In genomic region chr2:42903821-42904575, GRCh38 we compare ENCODE assay signal across 13 cellular contexts.
DNase-seq lines count a peak whose midpoint lies in the region; ATAC-seq, FAIRE-seq and TF ChIP-seq lines count a peak whose summit lies in the region.
"Had no signal": no experiment of that assay in that cellular context is flagged by ENCODE, and none has a peak within 500 bp of the region (broad histone marks: within the 10 kb centered on the region; RNA-seq: fewer than 3 reads in every experiment).

No MANE protein-coding gene starts in this region.

- intact Hi-C loops in HepG2 (cut with micrococcal nuclease; ENCODE audit: unreplicated experiment) (no loop called here), right lobe of liver (cut with DNase I) (no loop called here), left ventricle myocardium inferior (cut with micrococcal nuclease) (no loop called here)

- no peak for TF ChIP-seq RAD21 in HepG2 (CRISPR knock-in tag; IDR thresholded peaks at IDR 0.05)

- no peak for TF ChIP-seq EP300 in HepG2 (IDR thresholded peaks at IDR 0.05; ENCODE audit: low read depth in 2 of 2, low read length in 2 of 2)
- TF ChIP-seq EP300 in HepG2 (CRISPR knock-in tag; IDR thresholded peaks at IDR 0.05; ENCODE audit: borderline replicate concordance) = no peak

- no peaks in the 10 kb centered on the region for H4K20me1 ChIP-seq in HepG2 (ENCODE audit: insufficient read depth, low read length)

- no peak for TF ChIP-seq POLR2A in HepG2 (IDR thresholded peaks at IDR 0.05; ENCODE audit: insufficient read depth in 1 of 2, low read depth in 2 of 2, low read length in 2 of 2)
- no peak for TF ChIP-seq POLR2A in right lobe of liver (IDR thresholded peaks at IDR 0.05)

- H3K4me2 ChIP-seq in HepG2 (ENCODE audit: low read depth, low read length) = peak overlapping the region; percentile 26; the same call in 1 of the 2 replicates

- no peak overlapping the region for H3K27ac Mint-ChIP-seq in T-helper 17 cell
- no peak overlapping the region for H3K27ac Mint-ChIP-seq in stimulated activated memory B cell treated with anti-CD40 and anti-IgM and Interleukin-4, amounts not matched to agents 10 μg/mL and 1 μg/mL and 100 μg/mL, for 72 hours
- H3K27ac Mint-ChIP-seq: endodermal cell had no signal

- H3K79me2 ChIP-seq in HepG2 (ENCODE audit: insufficient read depth, low read length) = no peaks in the 10 kb centered on the region

- in situ Hi-C loops in HepG2 (cut with HindIII; ENCODE audit: extremely low pct_ligation_motif_present, low pct_unique_long_range_greater_than_20kb) = no loop called here

- H3K4me3 Mint-ChIP-seq in T-helper 17 cell = no peak overlapping the region
- H3K4me3 Mint-ChIP-seq in stimulated activated memory B cell treated with anti-CD40 and anti-IgM and Interleukin-4, amounts not matched to agents 10 μg/mL and 1 μg/mL and 100 μg/mL, for 72 hours = no peak overlapping the region
- H3K4me3 Mint-ChIP-seq: endodermal cell had no signal

- H3K4me1 ChIP-seq in HepG2 (ENCODE audit: insufficient read depth, low read length) = peaks cover 41% of the 10 kb centered on the region
- no peaks in the 10 kb centered on the region for H3K4me1 ChIP-seq in right lobe of liver
- H3K4me1 ChIP-seq in left ventricle myocardium inferior = peaks cover 76% of the 10 kb centered on the region

- peaks cover 9% of the 10 kb centered on the region for H3K4me1 Mint-ChIP-seq in T-helper 17 cell
- peaks cover 14% of the 10 kb centered on the region for H3K4me1 Mint-ChIP-seq in stimulated activated memory B cell treated with anti-CD40 and anti-IgM and Interleukin-4, amounts not matched to agents 10 μg/mL and 1 μg/mL and 100 μg/mL, for 72 hours

- H3K9me3 Mint-ChIP-seq in stimulated activated memory B cell treated with anti-CD40 and anti-IgM and Interleukin-4, amounts not matched to agents 10 μg/mL and 1 μg/mL and 100 μg/mL, for 72 hours = no peaks in the 10 kb centered on the region
- H3K9me3 Mint-ChIP-seq: endodermal cell had no signal

- CTCF ChIA-PET in HepG2 (lab: Yijun Ruan, JAX; ENCODE audit: low intra/inter-chr PET ratio, low total read pairs) = no interaction called here

- 25% methylated on average over 13 of the region's 16 CpGs for WGBS in HepG2 (ENCODE audit: low lambda C conversion rate)
- 81% methylated on average over 8 of the region's 16 CpGs for WGBS in right lobe of liver (ENCODE audit: insufficient coverage, low coverage, low lambda C conversion rate, missing lambda C conversion rate)

- DNase-seq in HepG2 (ENCODE audit: low spot score) = no peak
- no peak for DNase-seq in right lobe of liver
- DNase-seq in left ventricle myocardium inferior = no peak
- no peak for DNase-seq in T-helper 17 cell
- DNase-seq: EL, endodermal cell, mucosa of descending colon had no signal

- H3K4me3 ChIP-seq in HepG2 (replicated peaks in 1 of 3; ENCODE audit: insufficient read depth in 1 of 3, low read depth in 2 of 3, low read length in 3 of 3) (no peak overlapping the region), right lobe of liver (no peak overlapping the region), left ventricle myocardium inferior (no peak overlapping the region)
- H3K4me3 ChIP-seq: mucosa of descending colon had no signal

- no TSS peak for BruUV-seq in HepG2 (replicated peaks; lab: Mats Ljungman, UMichigan)

- H3K9me3 ChIP-seq in HepG2 (ENCODE audit: low read length) = no peaks in the 10 kb centered on the region
- no peaks in the 10 kb centered on the region for H3K9me3 ChIP-seq in right lobe of liver
- no peaks in the 10 kb centered on the region for H3K9me3 ChIP-seq in left ventricle myocardium inferior (replicated peaks)
- no peaks in the 10 kb centered on the region for H3K9me3 ChIP-seq in T-helper 17 cell (ENCODE audit: control insufficient read depth, low read length, poor library complexity, severe bottlenecking)
- H3K9me3 ChIP-seq: mucosa of descending colon had no signal

- POLR2A ChIA-PET in HepG2 (lab: Yijun Ruan, JAX) = no interaction called here

- peaks cover 5 to 65% of the 10 kb centered on the region in 2 experiments; a peak in 4 of 5 replicates for H3K27me3 ChIP-seq in HepG2 (ENCODE audit: control insufficient read depth in 1 of 2, insufficient read depth in 2 of 2, low read length in 2 of 2)
- H3K27me3 ChIP-seq in right lobe of liver = no peaks in the 10 kb centered on the region
- H3K27me3 ChIP-seq in left ventricle myocardium inferior (ENCODE audit: low read depth) = no peaks in the 10 kb centered on the region

- no peak overlapping the region for H3K9ac ChIP-seq in HepG2 (ENCODE audit: insufficient read depth, low read depth, low read length)

- H3K36me3 ChIP-seq in HepG2 (replicated peaks in 1 of 2; ENCODE audit: control insufficient read depth in 1 of 2, insufficient read depth in 2 of 2, low read length in 2 of 2) (no peaks in the 10 kb centered on the region), right lobe of liver (no peaks in the 10 kb centered on the region), left ventricle myocardium inferior (no peaks in the 10 kb centered on the region)

- FAIRE-seq in HepG2 (lab: Jason Lieb, UNC) = no peak

- no peak overlapping the region for H2AFZ ChIP-seq in HepG2 (ENCODE audit: low read length)

- TF ChIP-seq CTCF in HepG2 (CRISPR knock-in tag; IDR thresholded peaks at IDR 0.05) = no peak
- TF ChIP-seq CTCF in right lobe of liver (IDR thresholded peaks at IDR 0.05) = no peak
- no peak for TF ChIP-seq CTCF in left ventricle myocardium inferior (IDR thresholded peaks at IDR 0.05; ENCODE audit: borderline replicate concordance)

- H3K27me3 Mint-ChIP-seq in T-helper 17 cell = peaks cover 51% of the 10 kb centered on the region
- H3K27me3 Mint-ChIP-seq in stimulated activated memory B cell treated with anti-CD40 and anti-IgM and Interleukin-4, amounts not matched to agents 10 μg/mL and 1 μg/mL and 100 μg/mL, for 72 hours = peaks cover 49% of the 10 kb centered on the region

- H3K27ac ChIP-seq in HepG2 (ENCODE audit: extremely low read length, insufficient read depth, low read length) (no peak overlapping the region), right lobe of liver (no peak overlapping the region), left ventricle myocardium inferior (replicated peaks) (peak overlapping the region; percentile 88)
- H3K27ac ChIP-seq: HL-60, VCaP had no signal

- H3K36me3 Mint-ChIP-seq in T-helper 17 cell (ENCODE audit: low read depth) = peaks cover 3% of the 10 kb centered on the region
- no peaks in the 10 kb centered on the region for H3K36me3 Mint-ChIP-seq in stimulated activated memory B cell treated with anti-CD40 and anti-IgM and Interleukin-4, amounts not matched to agents 10 μg/mL and 1 μg/mL and 100 μg/mL, for 72 hours

- ATAC-seq in HepG2 = peak; percentile 14; the same call in 1 of the 3 replicates
- ATAC-seq in right lobe of liver = no peak
- no peak for ATAC-seq in T-helper 17 cell
- ATAC-seq in HG03039 (IDR thresholded peaks at IDR 0.05; ENCODE audit: unreplicated experiment) = no peak
- ATAC-seq in stimulated activated memory B cell treated with anti-CD40 and anti-IgM and Interleukin-4, amounts not matched to agents 10 μg/mL and 1 μg/mL and 100 μg/mL, for 72 hours = no peak
- ATAC-seq in HG03521 (IDR thresholded peaks at IDR 0.05; ENCODE audit: unreplicated experiment) = no peak
- ATAC-seq: mucosa of descending colon had no signal

TF ChIP-seq in HepG2, 621 proteins besides CTCF, POLR2A, EP300 and RAD21:
- TF ChIP-seq MXI1 (IDR thresholded peaks at IDR 0.05; ENCODE audit: borderline replicate concordance, low read depth, low read length) (no peak), ADNP (CRISPR knock-in tag; IDR thresholded peaks at IDR 0.05) (no peak), HMG20B (CRISPR knock-in tag; conservative IDR thresholded peaks at IDR 0.05) (no peak), TARDBP (CRISPR knock-in tag; IDR thresholded peaks at IDR 0.05) (no peak), ZFAT (CRISPR knock-in tag; conservative IDR thresholded peaks at IDR 0.05) (peak; percentile 92), PLRG1 (conservative IDR thresholded peaks at IDR 0.05) (no peak), ZNF225 (CRISPR knock-in tag; IDR thresholded peaks at IDR 0.05) (0 out of 2 replicates have a peak, but pooled peaks have one; percentile 11)

TF ChIP-seq in PFSK-1, 5 proteins besides CTCF, POLR2A, EP300 and RAD21:
- TF ChIP-seq, protein P1, sequence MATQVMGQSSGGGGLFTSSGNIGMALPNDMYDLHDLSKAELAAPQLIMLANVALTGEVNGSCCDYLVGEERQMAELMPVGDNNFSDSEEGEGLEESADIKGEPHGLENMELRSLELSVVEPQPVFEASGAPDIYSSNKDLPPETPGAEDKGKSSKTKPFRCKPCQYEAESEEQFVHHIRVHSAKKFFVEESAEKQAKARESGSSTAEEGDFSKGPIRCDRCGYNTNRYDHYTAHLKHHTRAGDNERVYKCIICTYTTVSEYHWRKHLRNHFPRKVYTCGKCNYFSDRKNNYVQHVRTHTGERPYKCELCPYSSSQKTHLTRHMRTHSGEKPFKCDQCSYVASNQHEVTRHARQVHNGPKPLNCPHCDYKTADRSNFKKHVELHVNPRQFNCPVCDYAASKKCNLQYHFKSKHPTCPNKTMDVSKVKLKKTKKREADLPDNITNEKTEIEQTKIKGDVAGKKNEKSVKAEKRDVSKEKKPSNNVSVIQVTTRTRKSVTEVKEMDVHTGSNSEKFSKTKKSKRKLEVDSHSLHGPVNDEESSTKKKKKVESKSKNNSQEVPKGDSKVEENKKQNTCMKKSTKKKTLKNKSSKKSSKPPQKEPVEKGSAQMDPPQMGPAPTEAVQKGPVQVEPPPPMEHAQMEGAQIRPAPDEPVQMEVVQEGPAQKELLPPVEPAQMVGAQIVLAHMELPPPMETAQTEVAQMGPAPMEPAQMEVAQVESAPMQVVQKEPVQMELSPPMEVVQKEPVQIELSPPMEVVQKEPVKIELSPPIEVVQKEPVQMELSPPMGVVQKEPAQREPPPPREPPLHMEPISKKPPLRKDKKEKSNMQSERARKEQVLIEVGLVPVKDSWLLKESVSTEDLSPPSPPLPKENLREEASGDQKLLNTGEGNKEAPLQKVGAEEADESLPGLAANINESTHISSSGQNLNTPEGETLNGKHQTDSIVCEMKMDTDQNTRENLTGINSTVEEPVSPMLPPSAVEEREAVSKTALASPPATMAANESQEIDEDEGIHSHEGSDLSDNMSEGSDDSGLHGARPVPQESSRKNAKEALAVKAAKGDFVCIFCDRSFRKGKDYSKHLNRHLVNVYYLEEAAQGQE (IDR thresholded peaks at IDR 0.05; ENCODE audit: insufficient read depth in 1 of 2, low read depth in 2 of 2, low read length in 2 of 2) = no peak
- peak; percentile 73 for TF ChIP-seq FOXP2 (optimal IDR thresholded peaks at IDR 0.05; ENCODE audit: borderline replicate concordance, extremely low read depth, extremely low read length, insufficient read depth)
- TF ChIP-seq SIN3A (IDR thresholded peaks at IDR 0.05; ENCODE audit: borderline replicate concordance, insufficient read depth, low read length) = peak; percentile 69; the same call in 1 of the 2 replicates
- TF ChIP-seq POLR2AphosphoS5 (IDR thresholded peaks at IDR 0.05; ENCODE audit: low read depth, low read length) = no peak
- TF ChIP-seq TAF1 (IDR thresholded peaks at IDR 0.05; ENCODE audit: borderline replicate concordance, insufficient read depth, low read length) = no peak
